In genomic region chr6:88107241-88107640, GRCh38 we compare ENCODE assay signal across 25 cellular contexts.
"Had no signal": no experiment of that assay in that cellular context is flagged by ENCODE, and none has a peak within 500 bp of the region (broad histone marks: within the 10 kb centered on the region; RNA-seq: fewer than 3 reads in every experiment).

No MANE protein-coding gene starts in this region.

- H3K9me3 Mint-ChIP-seq: stimulated activated naive CD8-positive, alpha-beta T cell treated with anti-CD3 and anti-CD28 coated beads, Interleukin-15, Interleukin-2, amounts not matched to agents 100 ng/mL and 50 ng/mL, for 24 hours had no signal

- H3K4me1 Mint-ChIP-seq: immature natural killer cell; naive thymus-derived CD4-positive, alpha-beta T cell had no signal

- ATAC-seq: left colon; mucosa of descending colon; naive thymus-derived CD4-positive, alpha-beta T cell; natural killer cell treated with Interleukin-12 subunit alpha and Interleukin-12 subunit beta and Interleukin-15 and Interleukin-18, amount 100 ng/mL, for 72 hours; right cardiac atrium; sciatic nerve; upper lobe of right lung had no signal

- H3K4me3 Mint-ChIP-seq: immature natural killer cell; naive thymus-derived CD4-positive, alpha-beta T cell; natural killer cell treated with Interleukin-12 subunit alpha and Interleukin-12 subunit beta and Interleukin-15 and Interleukin-18, amount 100 ng/mL, for 72 hours; stimulated activated naive CD8-positive, alpha-beta T cell treated with anti-CD3 and anti-CD28 coated beads, Interleukin-15, Interleukin-2, amounts not matched to agents 100 ng/mL and 50 ng/mL, for 24 hours had no signal

- DNase-seq: hypothalamus; immature natural killer cell; kidney; left colon; lower lobe of right lung; mammary epithelial cell; midbrain; mucosa of descending colon; naive thymus-derived CD4-positive, alpha-beta T cell; ovary; retina; right cardiac atrium; stimulated activated CD4-positive, alpha-beta T cell treated with anti-CD3 and anti-CD28 coated beads, Interleukin-12 subunit alpha, Interleukin-12 subunit beta, amount 100 ng/mL, for 4 hours; stimulated activated CD4-positive, alpha-beta T cell treated with anti-CD3 and anti-CD28 coated beads, Interleukin-15, amount 100 ng/mL, for 24 hours; stimulated activated CD4-positive, alpha-beta T cell treated with anti-CD3 and anti-CD28 coated beads, Interleukin-2, amount 100 ng/mL, for 24 hours; stimulated activated CD4-positive, alpha-beta T cell treated with anti-CD3 and anti-CD28 coated beads, Interleukin-4, amount 100 ng/mL, for 1 hour; stimulated activated naive CD4-positive, alpha-beta T cell; tibial artery; trophoblast cell; upper lobe of right lung had no signal

- H3K36me3 Mint-ChIP-seq: immature natural killer cell; naive thymus-derived CD4-positive, alpha-beta T cell; natural killer cell treated with Interleukin-12 subunit alpha and Interleukin-12 subunit beta and Interleukin-15 and Interleukin-18, amount 100 ng/mL, for 72 hours had no signal

- FAIRE-seq: islet of Langerhans, kidney, urothelium cell line had no signal

- H3K27ac Mint-ChIP-seq: immature natural killer cell; naive thymus-derived CD4-positive, alpha-beta T cell; natural killer cell treated with Interleukin-12 subunit alpha and Interleukin-12 subunit beta and Interleukin-15 and Interleukin-18, amount 100 ng/mL, for 72 hours; stimulated activated naive CD8-positive, alpha-beta T cell treated with anti-CD3 and anti-CD28 coated beads, Interleukin-15, Interleukin-2, amounts not matched to agents 100 ng/mL and 50 ng/mL, for 24 hours had no signal
